ENCODE assay signal across 1 cellular context in the genomic region with DNA sequence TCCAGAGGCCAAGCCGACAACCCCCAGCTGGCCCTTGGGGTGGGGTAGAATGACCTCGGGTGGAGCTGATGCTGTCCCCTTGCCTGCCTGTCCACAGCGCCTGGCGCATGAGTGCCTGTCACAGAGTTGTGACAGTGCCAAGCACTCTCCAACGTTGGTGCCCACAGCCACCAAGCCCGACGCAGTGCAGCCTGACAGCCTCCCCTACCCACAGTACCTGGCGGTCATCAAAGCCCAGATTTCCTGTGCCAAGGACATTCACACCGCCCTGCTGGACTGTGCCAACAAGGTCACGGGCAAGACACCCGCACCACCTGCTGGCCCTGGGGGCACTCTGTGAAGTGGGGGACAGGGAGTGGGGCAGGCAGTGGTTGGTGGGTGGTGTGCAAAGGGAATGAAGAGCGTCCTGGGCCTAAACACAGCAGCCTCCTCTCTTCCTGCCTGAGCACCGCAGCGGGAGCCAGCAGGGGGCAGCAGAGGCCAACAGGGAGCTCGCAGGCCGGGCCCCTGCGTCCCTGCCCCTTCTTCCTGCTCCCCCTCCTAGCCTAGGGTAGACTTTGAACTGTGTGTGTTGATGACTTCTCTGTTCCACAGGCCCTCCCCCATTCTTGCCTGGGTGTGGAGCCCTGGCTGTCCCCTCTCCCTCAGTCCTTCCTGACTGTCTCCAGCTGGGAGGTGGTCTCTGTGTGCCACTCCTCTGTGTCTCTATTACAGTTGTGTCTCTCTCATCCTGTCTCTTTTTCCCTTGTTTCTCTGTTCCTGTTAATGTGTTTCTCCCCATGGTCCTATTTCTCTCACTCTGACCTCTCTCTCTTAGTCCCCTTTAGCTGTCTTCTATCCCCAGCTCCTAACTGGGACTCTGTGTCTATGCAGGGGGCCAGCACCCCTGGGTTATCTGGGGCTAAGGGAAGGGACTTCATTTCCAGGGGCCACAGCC.
TF ChIP-seq lines count a peak whose summit lies in the region.

No MANE protein-coding gene starts in this region.

TF ChIP-seq in HEK293, 187 proteins besides CTCF, POLR2A, EP300 and RAD21 (continued from another document and continues in another):
- TF ChIP-seq ZNF114 (tag by site-specific recombination; IDR thresholded peaks at IDR 0.05) (no peak), ZNF221 (tag by site-specific recombination; IDR thresholded peaks at IDR 0.05; ENCODE audit: borderline replicate concordance) (no peak), ZNF664 (tag by site-specific recombination; IDR thresholded peaks at IDR 0.05) (no peak), SCRT2 (tag by site-specific recombination; IDR thresholded peaks at IDR 0.05) (no peak; the same call in 1 of the 2 replicates), ZNF768 (tag by site-specific recombination; IDR thresholded peaks at IDR 0.05) (peak; percentile 99; the same call in 1 of the 2 replicates), KLF1 (tag by site-specific recombination; IDR thresholded peaks at IDR 0.05) (peak; percentile 46), ZNF585B (tag by site-specific recombination; IDR thresholded peaks at IDR 0.05) (no peak), ZNF335 (tag by site-specific recombination; conservative IDR thresholded peaks at IDR 0.05) (peak; percentile 63), ZNF184 (tag by site-specific recombination; IDR thresholded peaks at IDR 0.05) (no peak), KLF9 (tag by site-specific recombination; IDR thresholded peaks at IDR 0.05; ENCODE audit: low read depth) (peak; percentile 30), ZNF776 (tag by site-specific recombination; IDR thresholded peaks at IDR 0.05; ENCODE audit: borderline replicate concordance) (no peak), ZNF560 (tag by site-specific recombination; IDR thresholded peaks at IDR 0.05; ENCODE audit: borderline replicate concordance) (no peak), ZNF416 (tag by site-specific recombination; IDR thresholded peaks at IDR 0.05) (no peak), ZNF302 (tag by site-specific recombination; IDR thresholded peaks at IDR 0.05; ENCODE audit: low read depth) (no peak), ZNF354C (tag by site-specific recombination; IDR thresholded peaks at IDR 0.05; ENCODE audit: borderline replicate concordance, low read depth) (no peak), ZNF426 (tag by site-specific recombination; IDR thresholded peaks at IDR 0.05) (no peak), ZBTB20 (tag by site-specific recombination; IDR thresholded peaks at IDR 0.05) (no peak; the same call in 1 of the 2 replicates), ZNF146 (tag by site-specific recombination; IDR thresholded peaks at IDR 0.05) (no peak), ZBTB48 (tag by site-specific recombination; IDR thresholded peaks at IDR 0.05) (no peak; the same call in none of the 2 replicates), KLF10 (tag by site-specific recombination; IDR thresholded peaks at IDR 0.05) (no peak), GFI1B (tag by site-specific recombination; IDR thresholded peaks at IDR 0.05) (no peak; the same call in 1 of the 2 replicates), ZNF629 (tag by site-specific recombination; IDR thresholded peaks at IDR 0.05) (peak; percentile 63), YY2 (tag by site-specific recombination; IDR thresholded peaks at IDR 0.05) (no peak), ZNF76 (tag by site-specific recombination; IDR thresholded peaks at IDR 0.05; ENCODE audit: borderline replicate concordance, low read depth) (no peak), ZNF391 (tag by site-specific recombination; IDR thresholded peaks at IDR 0.05; ENCODE audit: borderline replicate concordance, low read depth) (peak; percentile 88; the same call in 1 of the 2 replicates), ZNF341 (tag by site-specific recombination; IDR thresholded peaks at IDR 0.05; ENCODE audit: low read depth) (peak; percentile 93), ZNF138 (tag by site-specific recombination; IDR thresholded peaks at IDR 0.05; ENCODE audit: borderline replicate concordance) (no peak), ZFP41 (tag by site-specific recombination; IDR thresholded peaks at IDR 0.05; ENCODE audit: borderline replicate concordance) (no peak), ZNF843 (tag by site-specific recombination; IDR thresholded peaks at IDR 0.05) (peak; percentile 60; the same call in 1 of the 2 replicates), ZNF626 (tag by site-specific recombination; IDR thresholded peaks at IDR 0.05) (no peak), ZNF670 (tag by site-specific recombination; IDR thresholded peaks at IDR 0.05; ENCODE audit: low read depth) (no peak), ZNF792 (tag by site-specific recombination; IDR thresholded peaks at IDR 0.05) (no peak), ZNF132 (tag by site-specific recombination; IDR thresholded peaks at IDR 0.05; ENCODE audit: borderline replicate concordance) (no peak), SALL2 (tag by site-specific recombination; IDR thresholded peaks at IDR 0.05; ENCODE audit: borderline replicate concordance) (no peak), ZNF266 (tag by site-specific recombination; IDR thresholded peaks at IDR 0.05; ENCODE audit: low read depth) (no peak)
- TF ChIP-seq, protein P1, sequence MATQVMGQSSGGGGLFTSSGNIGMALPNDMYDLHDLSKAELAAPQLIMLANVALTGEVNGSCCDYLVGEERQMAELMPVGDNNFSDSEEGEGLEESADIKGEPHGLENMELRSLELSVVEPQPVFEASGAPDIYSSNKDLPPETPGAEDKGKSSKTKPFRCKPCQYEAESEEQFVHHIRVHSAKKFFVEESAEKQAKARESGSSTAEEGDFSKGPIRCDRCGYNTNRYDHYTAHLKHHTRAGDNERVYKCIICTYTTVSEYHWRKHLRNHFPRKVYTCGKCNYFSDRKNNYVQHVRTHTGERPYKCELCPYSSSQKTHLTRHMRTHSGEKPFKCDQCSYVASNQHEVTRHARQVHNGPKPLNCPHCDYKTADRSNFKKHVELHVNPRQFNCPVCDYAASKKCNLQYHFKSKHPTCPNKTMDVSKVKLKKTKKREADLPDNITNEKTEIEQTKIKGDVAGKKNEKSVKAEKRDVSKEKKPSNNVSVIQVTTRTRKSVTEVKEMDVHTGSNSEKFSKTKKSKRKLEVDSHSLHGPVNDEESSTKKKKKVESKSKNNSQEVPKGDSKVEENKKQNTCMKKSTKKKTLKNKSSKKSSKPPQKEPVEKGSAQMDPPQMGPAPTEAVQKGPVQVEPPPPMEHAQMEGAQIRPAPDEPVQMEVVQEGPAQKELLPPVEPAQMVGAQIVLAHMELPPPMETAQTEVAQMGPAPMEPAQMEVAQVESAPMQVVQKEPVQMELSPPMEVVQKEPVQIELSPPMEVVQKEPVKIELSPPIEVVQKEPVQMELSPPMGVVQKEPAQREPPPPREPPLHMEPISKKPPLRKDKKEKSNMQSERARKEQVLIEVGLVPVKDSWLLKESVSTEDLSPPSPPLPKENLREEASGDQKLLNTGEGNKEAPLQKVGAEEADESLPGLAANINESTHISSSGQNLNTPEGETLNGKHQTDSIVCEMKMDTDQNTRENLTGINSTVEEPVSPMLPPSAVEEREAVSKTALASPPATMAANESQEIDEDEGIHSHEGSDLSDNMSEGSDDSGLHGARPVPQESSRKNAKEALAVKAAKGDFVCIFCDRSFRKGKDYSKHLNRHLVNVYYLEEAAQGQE (tag by site-specific recombination; IDR thresholded peaks at IDR 0.05), result no peak
- TF ChIP-seq, protein P2, sequence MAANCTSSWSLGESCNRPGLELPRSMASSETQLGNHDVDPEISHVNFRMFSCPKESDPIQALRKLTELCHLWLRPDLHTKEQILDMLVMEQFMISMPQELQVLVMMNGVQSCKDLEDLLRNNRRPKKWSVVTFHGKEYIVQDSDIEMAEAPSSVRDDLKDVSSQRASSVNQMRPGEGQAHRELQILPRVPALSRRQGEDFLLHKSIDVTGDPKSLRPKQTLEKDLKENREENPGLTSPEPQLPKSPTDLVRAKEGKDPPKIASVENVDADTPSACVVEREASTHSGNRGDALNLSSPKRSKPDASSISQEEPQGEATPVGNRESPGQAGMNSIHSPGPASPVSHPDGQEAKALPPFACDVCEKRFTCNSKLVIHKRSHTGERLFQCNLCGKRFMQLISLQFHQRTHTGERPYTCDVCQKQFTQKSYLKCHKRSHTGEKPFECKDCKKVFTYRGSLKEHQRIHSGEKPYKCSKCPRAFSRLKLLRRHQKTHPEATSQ (tag by site-specific recombination; IDR thresholded peaks at IDR 0.05), result 0 out of 2 replicates have a peak, but pooled peaks have one; percentile 37
- TF ChIP-seq, protein P3, sequence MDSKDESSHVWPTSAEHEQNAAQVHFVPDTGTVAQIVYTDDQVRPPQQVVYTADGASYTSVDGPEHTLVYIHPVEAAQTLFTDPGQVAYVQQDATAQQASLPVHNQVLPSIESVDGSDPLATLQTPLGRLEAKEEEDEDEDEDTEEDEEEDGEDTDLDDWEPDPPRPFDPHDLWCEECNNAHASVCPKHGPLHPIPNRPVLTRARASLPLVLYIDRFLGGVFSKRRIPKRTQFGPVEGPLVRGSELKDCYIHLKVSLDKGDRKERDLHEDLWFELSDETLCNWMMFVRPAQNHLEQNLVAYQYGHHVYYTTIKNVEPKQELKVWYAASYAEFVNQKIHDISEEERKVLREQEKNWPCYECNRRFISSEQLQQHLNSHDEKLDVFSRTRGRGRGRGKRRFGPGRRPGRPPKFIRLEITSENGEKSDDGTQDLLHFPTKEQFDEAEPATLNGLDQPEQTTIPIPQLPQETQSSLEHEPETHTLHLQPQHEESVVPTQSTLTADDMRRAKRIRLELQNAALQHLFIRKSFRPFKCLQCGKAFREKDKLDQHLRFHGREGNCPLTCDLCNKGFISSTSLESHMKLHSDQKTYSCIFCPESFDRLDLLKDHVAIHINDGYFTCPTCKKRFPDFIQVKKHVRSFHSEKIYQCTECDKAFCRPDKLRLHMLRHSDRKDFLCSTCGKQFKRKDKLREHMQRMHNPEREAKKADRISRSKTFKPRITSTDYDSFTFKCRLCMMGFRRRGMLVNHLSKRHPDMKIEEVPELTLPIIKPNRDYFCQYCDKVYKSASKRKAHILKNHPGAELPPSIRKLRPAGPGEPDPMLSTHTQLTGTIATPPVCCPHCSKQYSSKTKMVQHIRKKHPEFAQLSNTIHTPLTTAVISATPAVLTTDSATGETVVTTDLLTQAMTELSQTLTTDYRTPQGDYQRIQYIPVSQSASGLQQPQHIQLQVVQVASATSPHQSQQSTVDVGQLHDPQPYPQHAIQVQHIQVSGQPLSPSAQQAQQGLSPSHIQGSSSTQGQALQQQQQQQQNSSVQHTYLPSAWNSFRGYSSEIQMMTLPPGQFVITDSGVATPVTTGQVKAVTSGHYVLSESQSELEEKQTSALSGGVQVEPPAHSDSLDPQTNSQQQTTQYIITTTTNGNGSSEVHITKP (tag by site-specific recombination; IDR thresholded peaks at IDR 0.05), result peak; percentile 30; the same call in 1 of the 2 replicates
- TF ChIP-seq, protein P4, sequence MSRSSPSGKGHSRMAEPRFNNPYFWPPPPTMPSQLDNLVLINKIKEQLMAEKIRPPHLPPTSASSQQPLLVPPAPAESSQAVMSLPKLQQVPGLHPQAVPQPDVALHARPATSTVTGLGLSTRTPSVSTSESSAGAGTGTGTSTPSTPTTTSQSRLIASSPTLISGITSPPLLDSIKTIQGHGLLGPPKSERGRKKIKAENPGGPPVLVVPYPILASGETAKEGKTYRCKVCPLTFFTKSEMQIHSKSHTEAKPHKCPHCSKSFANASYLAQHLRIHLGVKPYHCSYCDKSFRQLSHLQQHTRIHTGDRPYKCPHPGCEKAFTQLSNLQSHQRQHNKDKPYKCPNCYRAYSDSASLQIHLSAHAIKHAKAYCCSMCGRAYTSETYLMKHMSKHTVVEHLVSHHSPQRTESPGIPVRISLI (tag by site-specific recombination; IDR thresholded peaks at IDR 0.05), result no peak
- TF ChIP-seq, protein P5, sequence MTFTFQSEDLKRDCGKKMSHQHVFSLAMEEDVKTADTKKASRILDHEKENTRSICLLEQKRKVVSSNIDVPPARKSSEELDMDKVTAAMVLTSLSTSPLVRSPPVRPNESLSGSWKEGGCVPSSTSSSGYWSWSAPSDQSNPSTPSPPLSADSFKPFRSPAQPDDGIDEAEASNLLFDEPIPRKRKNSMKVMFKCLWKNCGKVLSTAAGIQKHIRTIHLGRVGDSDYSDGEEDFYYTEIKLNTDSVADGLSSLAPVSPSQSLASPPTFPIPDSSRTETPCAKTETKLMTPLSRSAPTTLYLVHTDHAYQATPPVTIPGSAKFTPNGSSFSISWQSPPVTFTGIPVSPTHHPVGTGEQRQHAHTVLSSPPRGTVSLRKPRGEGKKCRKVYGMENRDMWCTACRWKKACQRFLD (tag by site-specific recombination; IDR thresholded peaks at IDR 0.05), result no peak
- TF ChIP-seq, protein P6, sequence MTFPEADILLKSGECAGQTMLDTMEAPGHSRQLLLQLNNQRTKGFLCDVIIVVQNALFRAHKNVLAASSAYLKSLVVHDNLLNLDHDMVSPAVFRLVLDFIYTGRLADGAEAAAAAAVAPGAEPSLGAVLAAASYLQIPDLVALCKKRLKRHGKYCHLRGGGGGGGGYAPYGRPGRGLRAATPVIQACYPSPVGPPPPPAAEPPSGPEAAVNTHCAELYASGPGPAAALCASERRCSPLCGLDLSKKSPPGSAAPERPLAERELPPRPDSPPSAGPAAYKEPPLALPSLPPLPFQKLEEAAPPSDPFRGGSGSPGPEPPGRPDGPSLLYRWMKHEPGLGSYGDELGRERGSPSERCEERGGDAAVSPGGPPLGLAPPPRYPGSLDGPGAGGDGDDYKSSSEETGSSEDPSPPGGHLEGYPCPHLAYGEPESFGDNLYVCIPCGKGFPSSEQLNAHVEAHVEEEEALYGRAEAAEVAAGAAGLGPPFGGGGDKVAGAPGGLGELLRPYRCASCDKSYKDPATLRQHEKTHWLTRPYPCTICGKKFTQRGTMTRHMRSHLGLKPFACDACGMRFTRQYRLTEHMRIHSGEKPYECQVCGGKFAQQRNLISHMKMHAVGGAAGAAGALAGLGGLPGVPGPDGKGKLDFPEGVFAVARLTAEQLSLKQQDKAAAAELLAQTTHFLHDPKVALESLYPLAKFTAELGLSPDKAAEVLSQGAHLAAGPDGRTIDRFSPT (tag by site-specific recombination; IDR thresholded peaks at IDR 0.05), result peak; percentile 98
- TF ChIP-seq, protein P7, sequence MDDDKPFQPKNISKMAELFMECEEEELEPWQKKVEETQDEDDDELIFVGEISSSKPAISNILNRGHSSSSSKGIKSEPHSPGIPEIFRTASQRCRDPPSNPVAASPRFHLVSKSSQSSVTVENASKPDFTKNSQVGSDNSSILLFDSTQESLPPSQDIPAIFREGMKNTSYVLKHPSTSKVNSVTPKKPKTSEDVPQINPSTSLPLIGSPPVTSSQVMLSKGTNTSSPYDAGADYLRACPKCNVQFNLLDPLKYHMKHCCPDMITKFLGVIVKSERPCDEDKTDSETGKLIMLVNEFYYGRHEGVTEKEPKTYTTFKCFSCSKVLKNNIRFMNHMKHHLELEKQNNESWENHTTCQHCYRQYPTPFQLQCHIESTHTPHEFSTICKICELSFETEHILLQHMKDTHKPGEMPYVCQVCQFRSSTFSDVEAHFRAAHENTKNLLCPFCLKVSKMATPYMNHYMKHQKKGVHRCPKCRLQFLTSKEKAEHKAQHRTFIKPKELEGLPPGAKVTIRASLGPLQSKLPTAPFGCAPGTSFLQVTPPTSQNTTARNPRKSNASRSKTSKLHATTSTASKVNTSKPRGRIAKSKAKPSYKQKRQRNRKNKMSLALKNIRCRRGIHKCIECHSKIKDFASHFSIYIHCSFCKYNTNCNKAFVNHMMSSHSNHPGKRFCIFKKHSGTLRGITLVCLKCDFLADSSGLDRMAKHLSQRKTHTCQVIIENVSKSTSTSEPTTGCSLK (tag by site-specific recombination; IDR thresholded peaks at IDR 0.05), result no peak
